In genomic region chr17:8185580-8186445, GRCh38 we compare ENCODE assay signal across 8 cellular contexts. TPM values are rescaled to one million over a fixed set of nuclear protein-coding genes. Genes with fewer than 3 reads are reported as not detected.
DNase-seq lines count a peak whose midpoint lies in the region; ATAC-seq and TF ChIP-seq lines count a peak whose summit lies in the region.

No MANE protein-coding gene starts in this region.

- H4K20me1 ChIP-seq in DOHH2 (ENCODE audit: control insufficient read depth, insufficient read depth, low read depth, low read length), result 0 out of 2 replicates have a peak, but pooled peaks cover 6% of the 10 kb centered on the region

- peak overlapping the region; percentile 95 for H3K4me3 ChIP-seq in DOHH2 (ENCODE audit: low read length)
- H3K4me3 ChIP-seq in foreskin fibroblast (ENCODE audit: low read depth in 1 of 2, low read length in 2 of 2), result peak overlapping the region; percentile 73 to 90

- H3K9me2 ChIP-seq in DOHH2 (replicated peaks; ENCODE audit: control insufficient read depth, low read length), result no peaks in the 10 kb centered on the region

- H3K9me3 ChIP-seq in DOHH2 (ENCODE audit: control insufficient read depth, insufficient read depth, low read length), result no peaks in the 10 kb centered on the region

- H3K36me3 Mint-ChIP-seq in activated T-helper 2 cell treated with anti-CD3 and anti-CD28 coated beads, Interferon-gamma antibody, Interleukin-2, Interleukin-4, amounts not matched to agents 10 μg/mL and 5 μg/mL and 100 μg/mL, durations not matched to agents 14 hours and 24 hours and 36 hours (ENCODE audit: low read depth), result no peaks in the 10 kb centered on the region
- H3K36me3 Mint-ChIP-seq in neural crest cell (ENCODE audit: low read depth), result no peaks in the 10 kb centered on the region

- peaks cover 27% of the 10 kb centered on the region for H3F3A ChIP-seq in DOHH2 (ENCODE audit: control insufficient read depth, insufficient read depth)

- H3K4me1 Mint-ChIP-seq in activated T-helper 2 cell treated with anti-CD3 and anti-CD28 coated beads, Interferon-gamma antibody, Interleukin-2, Interleukin-4, amounts not matched to agents 10 μg/mL and 5 μg/mL and 100 μg/mL, durations not matched to agents 14 hours and 24 hours and 36 hours (ENCODE audit: low read depth), result peaks cover 14% of the 10 kb centered on the region
- peaks cover 21% of the 10 kb centered on the region for H3K4me1 Mint-ChIP-seq in neural crest cell
- peaks cover 14% of the 10 kb centered on the region for H3K4me1 Mint-ChIP-seq in stimulated activated naive CD8-positive, alpha-beta T cell treated with anti-CD3 and anti-CD28 coated beads, Interleukin-15, amount 100 ng/mL, for 72 hours

- peaks cover 21% of the 10 kb centered on the region for H3K79me2 ChIP-seq in DOHH2 (ENCODE audit: control insufficient read depth, low read length)

- no peaks in the 10 kb centered on the region; the same call in 1 of the 2 replicates for H3K36me3 ChIP-seq in DOHH2 (ENCODE audit: control insufficient read depth, low read length)

- 0 out of 2 replicates have a peak, but pooled peaks cover 6% of the 10 kb centered on the region for H3K27me3 ChIP-seq in DOHH2 (ENCODE audit: control insufficient read depth, low read length)

- no peaks in the 10 kb centered on the region for H3K9me3 Mint-ChIP-seq in activated T-helper 2 cell treated with anti-CD3 and anti-CD28 coated beads, Interferon-gamma antibody, Interleukin-2, Interleukin-4, amounts not matched to agents 10 μg/mL and 5 μg/mL and 100 μg/mL, durations not matched to agents 14 hours and 24 hours and 36 hours
- H3K9me3 Mint-ChIP-seq in neural crest cell, result no peaks in the 10 kb centered on the region
- no peaks in the 10 kb centered on the region for H3K9me3 Mint-ChIP-seq in stimulated activated naive CD8-positive, alpha-beta T cell treated with anti-CD3 and anti-CD28 coated beads, Interleukin-15, amount 100 ng/mL, for 72 hours

- no peak overlapping the region for H3K4me3 Mint-ChIP-seq in activated T-helper 2 cell treated with anti-CD3 and anti-CD28 coated beads, Interferon-gamma antibody, Interleukin-2, Interleukin-4, amounts not matched to agents 10 μg/mL and 5 μg/mL and 100 μg/mL, durations not matched to agents 14 hours and 24 hours and 36 hours (ENCODE audit: low read depth)
- no peak overlapping the region for H3K4me3 Mint-ChIP-seq in neural crest cell
- H3K4me3 Mint-ChIP-seq in stimulated activated naive CD8-positive, alpha-beta T cell treated with anti-CD3 and anti-CD28 coated beads, Interleukin-15, amount 100 ng/mL, for 72 hours, result no peak overlapping the region

- DNase-seq in HT-29 (ENCODE audit: low spot score), result peak; percentile 80
- DNase-seq in RPMI8226, result peak; percentile 76
- peak; percentile 78 for DNase-seq in activated T-helper 2 cell treated with anti-CD3 and anti-CD28 coated beads, Interferon-gamma antibody, Interleukin-2, Interleukin-4, amounts not matched to agents 10 μg/mL and 5 μg/mL and 100 μg/mL, durations not matched to agents 14 hours and 24 hours and 36 hours (ENCODE audit: low spot score)
- peak; percentile 52 to 86 for DNase-seq in foreskin fibroblast
- DNase-seq in neural crest cell (ENCODE audit: low read depth, low spot score), result peak; percentile 98
- DNase-seq in stimulated activated naive CD8-positive, alpha-beta T cell treated with anti-CD3 and anti-CD28 coated beads, Interleukin-15, amount 100 ng/mL, for 72 hours, result peak; percentile 91 to 94

- peak; percentile 10 for ATAC-seq in stimulated activated naive CD8-positive, alpha-beta T cell treated with anti-CD3 and anti-CD28 coated beads, Interleukin-15, amount 100 ng/mL, for 72 hours
- ATAC-seq in HG03354 (IDR thresholded peaks at IDR 0.05; ENCODE audit: poor library complexity, severe bottlenecking, unreplicated experiment), result no peak

- H3K4me1 ChIP-seq in DOHH2 (ENCODE audit: control insufficient read depth, low read length), result peaks cover 31% of the 10 kb centered on the region

- peak overlapping the region; percentile 30 for H3K27ac Mint-ChIP-seq in activated T-helper 2 cell treated with anti-CD3 and anti-CD28 coated beads, Interferon-gamma antibody, Interleukin-2, Interleukin-4, amounts not matched to agents 10 μg/mL and 5 μg/mL and 100 μg/mL, durations not matched to agents 14 hours and 24 hours and 36 hours
- no peak overlapping the region for H3K27ac Mint-ChIP-seq in neural crest cell (ENCODE audit: unreplicated experiment)
- no peak overlapping the region for H3K27ac Mint-ChIP-seq in stimulated activated naive CD8-positive, alpha-beta T cell treated with anti-CD3 and anti-CD28 coated beads, Interleukin-15, amount 100 ng/mL, for 72 hours

- H3K4me2 ChIP-seq in DOHH2 (ENCODE audit: low read length), result peak overlapping the region; percentile 86

- no peak for TF ChIP-seq CTCF in DOHH2 (IDR thresholded peaks at IDR 0.05; ENCODE audit: low read depth, low read length, poor library complexity, severe bottlenecking)
- no peak for TF ChIP-seq CTCF in foreskin fibroblast (IDR thresholded peaks at IDR 0.05; ENCODE audit: low read depth, low read length)
- TF ChIP-seq CTCF in neural crest cell (conservative IDR thresholded peaks at IDR 0.05), result no peak

- H3K27ac ChIP-seq in DOHH2 (ENCODE audit: low read depth, low read length), result peak overlapping the region; percentile 84

- H3K27me3 Mint-ChIP-seq in activated T-helper 2 cell treated with anti-CD3 and anti-CD28 coated beads, Interferon-gamma antibody, Interleukin-2, Interleukin-4, amounts not matched to agents 10 μg/mL and 5 μg/mL and 100 μg/mL, durations not matched to agents 14 hours and 24 hours and 36 hours (ENCODE audit: low read depth), result peaks cover 8% of the 10 kb centered on the region
- peaks cover 9% of the 10 kb centered on the region for H3K27me3 Mint-ChIP-seq in neural crest cell (ENCODE audit: low read depth)
- H3K27me3 Mint-ChIP-seq in stimulated activated naive CD8-positive, alpha-beta T cell treated with anti-CD3 and anti-CD28 coated beads, Interleukin-15, amount 100 ng/mL, for 72 hours, result no peaks in the 10 kb centered on the region

- intact Hi-C loops in activated T-helper 2 cell treated with anti-CD3 and anti-CD28 coated beads, Interferon-gamma antibody, Interleukin-2, Interleukin-4, amounts not matched to agents 10 μg/mL and 5 μg/mL and 100 μg/mL, durations not matched to agents 14 hours and 24 hours and 36 hours (cut with micrococcal nuclease), result no loop called here

RNA-seq across cellular contexts. Expression of gene BORCS6, which starts 4.2 kb away (rescaled TPM):
- total RNA-seq in HT-29 (2014; rRNA removed; shearing (Covaris generic)), result 12.4 and 12.8 TPM in 2 replicates
- 7.8 and 8.0 TPM in 2 replicates for total RNA-seq in activated T-helper 2 cell treated with anti-CD3 and anti-CD28 coated beads, Interferon-gamma antibody, Interleukin-2, Interleukin-4, amounts not matched to agents 10 μg/mL and 5 μg/mL and 100 μg/mL, durations not matched to agents 14 hours and 24 hours and 36 hours
- 5.5 and 5.6 TPM in 2 replicates for total RNA-seq in neural crest cell

RNA-seq across cellular contexts. Expression of gene TMEM107, which starts 9.6 kb away (rescaled TPM):
- total RNA-seq in HT-29 (2014; rRNA removed; shearing (Covaris generic)), result 12.6 and 14.5 TPM in 2 replicates
- 18.7 and 25.0 TPM in 2 replicates for total RNA-seq in activated T-helper 2 cell treated with anti-CD3 and anti-CD28 coated beads, Interferon-gamma antibody, Interleukin-2, Interleukin-4, amounts not matched to agents 10 μg/mL and 5 μg/mL and 100 μg/mL, durations not matched to agents 14 hours and 24 hours and 36 hours
- 41.4 and 45.7 TPM in 2 replicates for total RNA-seq in neural crest cell

RNA-seq across cellular contexts. Expression of gene VAMP2, which starts 23.1 kb away (rescaled TPM):
- total RNA-seq in HT-29 (2014; rRNA removed; shearing (Covaris generic)), result 4.9 and 5.8 TPM in 2 replicates
- total RNA-seq in activated T-helper 2 cell treated with anti-CD3 and anti-CD28 coated beads, Interferon-gamma antibody, Interleukin-2, Interleukin-4, amounts not matched to agents 10 μg/mL and 5 μg/mL and 100 μg/mL, durations not matched to agents 14 hours and 24 hours and 36 hours, result 44.6 and 44.7 TPM in 2 replicates
- 47.2 and 49.7 TPM in 2 replicates for total RNA-seq in neural crest cell

RNA-seq across cellular contexts. Expression of gene AURKB, which starts 24.6 kb away (rescaled TPM):
- 75.0 and 84.9 TPM in 2 replicates for total RNA-seq in HT-29 (2014; rRNA removed; shearing (Covaris generic))
- 113 TPM in 2 replicates for total RNA-seq in activated T-helper 2 cell treated with anti-CD3 and anti-CD28 coated beads, Interferon-gamma antibody, Interleukin-2, Interleukin-4, amounts not matched to agents 10 μg/mL and 5 μg/mL and 100 μg/mL, durations not matched to agents 14 hours and 24 hours and 36 hours
- total RNA-seq in neural crest cell, result 176 and 186 TPM in 2 replicates

RNA-seq across cellular contexts. Expression of gene PER1, which starts 33.6 kb away (rescaled TPM):
- 37.1 and 43.5 TPM in 2 replicates for total RNA-seq in HT-29 (2014; rRNA removed; shearing (Covaris generic))
- total RNA-seq in activated T-helper 2 cell treated with anti-CD3 and anti-CD28 coated beads, Interferon-gamma antibody, Interleukin-2, Interleukin-4, amounts not matched to agents 10 μg/mL and 5 μg/mL and 100 μg/mL, durations not matched to agents 14 hours and 24 hours and 36 hours, result 41.8 and 43.2 TPM in 2 replicates
- total RNA-seq in neural crest cell, result 38.3 and 51.6 TPM in 2 replicates
